17 cellular contexts compared by ENCODE assay signal in the genomic region with DNA sequence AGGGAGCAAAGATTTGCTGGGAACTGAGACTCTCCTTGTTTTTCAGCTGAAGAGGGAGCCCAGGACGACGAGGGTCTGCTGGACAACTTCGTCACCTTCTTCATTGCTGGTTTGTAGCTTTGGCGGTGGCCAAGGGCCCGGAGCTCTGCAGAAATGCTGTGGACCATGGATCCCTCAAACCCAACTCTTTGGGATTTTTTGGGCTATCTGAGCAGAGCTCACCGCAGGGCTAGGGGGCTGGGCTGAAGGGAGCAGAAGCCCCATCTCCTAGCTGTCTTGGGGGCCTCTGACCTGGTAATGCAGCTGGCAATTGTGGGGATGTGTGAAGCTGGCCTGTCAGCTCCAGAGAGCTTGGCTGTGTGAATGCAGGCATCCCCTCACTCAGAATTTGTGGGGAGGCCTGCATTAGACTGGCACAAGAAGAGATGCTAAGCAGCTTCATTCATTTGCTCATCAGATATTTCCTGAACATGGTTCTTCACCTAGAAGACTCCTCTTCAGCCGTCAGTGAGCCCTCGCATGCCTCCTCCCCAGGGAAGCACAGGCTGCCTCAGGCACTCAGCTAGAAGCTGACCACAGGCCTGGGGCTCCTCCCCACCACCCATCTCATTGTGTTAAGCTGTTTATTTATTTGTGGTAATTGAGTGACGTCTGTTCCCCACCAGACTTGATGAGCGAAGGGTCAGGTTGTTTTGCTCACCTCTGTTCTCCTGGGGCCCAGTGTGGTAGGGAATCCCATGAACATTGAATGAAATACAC. TPM values are rescaled to one million over a fixed set of nuclear protein-coding genes. Genes with fewer than 3 reads are reported as not detected.
DNase-seq lines count a peak whose midpoint lies in the region; ATAC-seq and TF ChIP-seq lines count a peak whose summit lies in the region.
"Had no signal": no experiment of that assay in that cellular context is flagged by ENCODE, and none has a peak within 500 bp of the region (broad histone marks: within the 10 kb centered on the region; RNA-seq: fewer than 3 reads in every experiment).

No MANE protein-coding gene starts in this region.

- no peak overlapping the region for H3K4me3 ChIP-seq in H7 (ENCODE audit: insufficient read depth, low read depth, low read length)

- H3K9me3 Mint-ChIP-seq in activated CD8-positive, alpha-beta memory T cell treated with anti-CD3 and anti-CD28 coated beads, Interleukin-2, amount 10 ng/mL, durations not matched to agents 7 days and 5 days (ENCODE audit: low read depth) = no peaks in the 10 kb centered on the region
- peaks cover 12% of the 10 kb centered on the region for H3K9me3 Mint-ChIP-seq in type B pancreatic cell
- no peaks in the 10 kb centered on the region for H3K9me3 Mint-ChIP-seq in activated naive CD4-positive, alpha-beta T cell treated with anti-CD3 and anti-CD28 coated beads, Interleukin-2, amount 10 ng/mL, durations not matched to agents 7 days and 5 days
- H3K9me3 Mint-ChIP-seq: CD4-positive, alpha-beta T cell had no signal

- H3K27ac Mint-ChIP-seq in activated CD8-positive, alpha-beta memory T cell treated with anti-CD3 and anti-CD28 coated beads, Interleukin-2, amount 10 ng/mL, durations not matched to agents 7 days and 5 days = no peak overlapping the region
- no peak overlapping the region for H3K27ac Mint-ChIP-seq in type B pancreatic cell
- no peak overlapping the region for H3K27ac Mint-ChIP-seq in activated naive CD4-positive, alpha-beta T cell treated with anti-CD3 and anti-CD28 coated beads, Interleukin-2, amount 10 ng/mL, durations not matched to agents 7 days and 5 days
- H3K27ac Mint-ChIP-seq: CD4-positive, alpha-beta T cell; IgD-negative memory B cell had no signal

- H3K4me1 Mint-ChIP-seq in activated CD8-positive, alpha-beta memory T cell treated with anti-CD3 and anti-CD28 coated beads, Interleukin-2, amount 10 ng/mL, durations not matched to agents 7 days and 5 days = no peaks in the 10 kb centered on the region
- no peaks in the 10 kb centered on the region for H3K4me1 Mint-ChIP-seq in type B pancreatic cell (ENCODE audit: unreplicated experiment)
- H3K4me1 Mint-ChIP-seq in activated naive CD4-positive, alpha-beta T cell treated with anti-CD3 and anti-CD28 coated beads, Interleukin-2, amount 10 ng/mL, durations not matched to agents 7 days and 5 days = no peaks in the 10 kb centered on the region

- no peak for TF ChIP-seq CTCF in type B pancreatic cell (conservative IDR thresholded peaks at IDR 0.05)

- CTCF ChIA-PET in activated CD8-positive, alpha-beta memory T cell treated with anti-CD3 and anti-CD28 coated beads, Interleukin-2, amount 10 ng/mL, durations not matched to agents 7 days and 5 days (lab: Charles Lee) = interaction anchor here (2.9 kb wide), 1 partner anchor 14 kb away, joined by 14 read pairs; no protein-coding TSS in a partner anchor
- CTCF ChIA-PET in activated naive CD4-positive, alpha-beta T cell treated with anti-CD3 and anti-CD28 coated beads, Interleukin-2, amount 10 ng/mL, durations not matched to agents 7 days and 5 days (lab: Charles Lee) = interaction anchor here (0.6 to 1.3 kb wide), 2 partner anchors 32 to 168 kb away, joined by 3 read pairs; a partner anchor contains a TSS

- H3K27me3 ChIP-seq in H7 (ENCODE audit: control insufficient read depth, insufficient read depth, low read length) = no peaks in the 10 kb centered on the region

- no peaks in the 10 kb centered on the region for H3K36me3 Mint-ChIP-seq in activated CD8-positive, alpha-beta memory T cell treated with anti-CD3 and anti-CD28 coated beads, Interleukin-2, amount 10 ng/mL, durations not matched to agents 7 days and 5 days
- H3K36me3 Mint-ChIP-seq in type B pancreatic cell = no peaks in the 10 kb centered on the region
- H3K36me3 Mint-ChIP-seq in activated naive CD4-positive, alpha-beta T cell treated with anti-CD3 and anti-CD28 coated beads, Interleukin-2, amount 10 ng/mL, durations not matched to agents 7 days and 5 days = no peaks in the 10 kb centered on the region
- H3K36me3 Mint-ChIP-seq: IgD-negative memory B cell had no signal

- H3K27me3 Mint-ChIP-seq in activated CD8-positive, alpha-beta memory T cell treated with anti-CD3 and anti-CD28 coated beads, Interleukin-2, amount 10 ng/mL, durations not matched to agents 7 days and 5 days = peaks cover 9% of the 10 kb centered on the region
- peaks cover 5% of the 10 kb centered on the region for H3K27me3 Mint-ChIP-seq in type B pancreatic cell
- peaks cover 20% of the 10 kb centered on the region for H3K27me3 Mint-ChIP-seq in activated naive CD4-positive, alpha-beta T cell treated with anti-CD3 and anti-CD28 coated beads, Interleukin-2, amount 10 ng/mL, durations not matched to agents 7 days and 5 days

- DNase-seq in activated CD8-positive, alpha-beta memory T cell treated with anti-CD3 and anti-CD28 coated beads, Interleukin-2, amount 50 U/mL, for 48 hours = peak; percentile 20
- no peak for DNase-seq in activated CD8-positive, alpha-beta memory T cell treated with anti-CD3 and anti-CD28 coated beads, Interleukin-2, amount 10 ng/mL, durations not matched to agents 7 days and 5 days
- peak; percentile 23 for DNase-seq in H7
- peak; percentile 6 for DNase-seq in iPS-NIHi7 (ENCODE audit: extremely low spot score)
- DNase-seq in type B pancreatic cell (ENCODE audit: extremely low spot score, unreplicated experiment) = peak; percentile 55
- no peak for DNase-seq in HuH-7 (ENCODE audit: low spot score)
- DNase-seq in activated naive CD4-positive, alpha-beta T cell treated with anti-CD3 and anti-CD28 coated beads, Interleukin-2, amount 10 ng/mL, durations not matched to agents 7 days and 5 days = no peak
- DNase-seq: Calu3, DMS79, NCI-H1417, NCI-H2029, NCI-H2171 treated with DMSO at 0.1 percent for 48 hours, NCI-H82 had no signal

- H3K36me3 ChIP-seq in H7 (replicated peaks; ENCODE audit: control insufficient read depth, insufficient read depth, low read length) = no peaks in the 10 kb centered on the region

- H3K4me3 Mint-ChIP-seq in activated CD8-positive, alpha-beta memory T cell treated with anti-CD3 and anti-CD28 coated beads, Interleukin-2, amount 10 ng/mL, durations not matched to agents 7 days and 5 days = no peak overlapping the region
- no peak overlapping the region for H3K4me3 Mint-ChIP-seq in type B pancreatic cell
- no peak overlapping the region for H3K4me3 Mint-ChIP-seq in activated naive CD4-positive, alpha-beta T cell treated with anti-CD3 and anti-CD28 coated beads, Interleukin-2, amount 10 ng/mL, durations not matched to agents 7 days and 5 days
- H3K4me3 Mint-ChIP-seq: CD4-positive, alpha-beta T cell had no signal

- ATAC-seq in activated CD8-positive, alpha-beta memory T cell treated with anti-CD3 and anti-CD28 coated beads, Interleukin-2, amount 10 ng/mL, durations not matched to agents 7 days and 5 days = no peak
- ATAC-seq in GM18867 (IDR thresholded peaks at IDR 0.05; ENCODE audit: unreplicated experiment) = no peak

RNA-seq across cellular contexts. Expression of a gene that starts 32.2 kb away (rescaled TPM):
- under 1 TPM in 1 of 2 experiments, not detected in 1; 0.15 TPM for total RNA-seq in activated CD8-positive, alpha-beta memory T cell treated with anti-CD3 and anti-CD28 coated beads, Interleukin-2, amount 10 ng/mL, durations not matched to agents 7 days and 5 days
- total RNA-seq in H7 (2014; rRNA removed; shearing (Covaris generic)) = 0.04 and 0.42 TPM in 2 replicates
- 0.98 and 4.7 TPM in 2 replicates for total RNA-seq in type B pancreatic cell (ENCODE audit: low replicate concordance)
- total RNA-seq: Calu3, H4 had no signal

Comparison
In these comparisons a context has a peak if more than half of its experiments do, and no peak if none do; other contexts are left out.
1. DNase-seq: peak in activated CD8-positive, alpha-beta memory T cell treated with anti-CD3 and anti-CD28 coated beads, Interleukin-2, amount 50 U/mL, for 48 hours (single experiment), H7 (single experiment), iPS-NIHi7 (single experiment) and type B pancreatic cell (single experiment); none in activated CD8-positive, alpha-beta memory T cell treated with anti-CD3 and anti-CD28 coated beads, Interleukin-2, amount 10 ng/mL, durations not matched to agents 7 days and 5 days (single experiment), HuH-7 (single experiment) and activated naive CD4-positive, alpha-beta T cell treated with anti-CD3 and anti-CD28 coated beads, Interleukin-2, amount 10 ng/mL, durations not matched to agents 7 days and 5 days (single experiment).